Comparison of ENCODE assay signal across 12 cellular contexts in the genomic region with DNA sequence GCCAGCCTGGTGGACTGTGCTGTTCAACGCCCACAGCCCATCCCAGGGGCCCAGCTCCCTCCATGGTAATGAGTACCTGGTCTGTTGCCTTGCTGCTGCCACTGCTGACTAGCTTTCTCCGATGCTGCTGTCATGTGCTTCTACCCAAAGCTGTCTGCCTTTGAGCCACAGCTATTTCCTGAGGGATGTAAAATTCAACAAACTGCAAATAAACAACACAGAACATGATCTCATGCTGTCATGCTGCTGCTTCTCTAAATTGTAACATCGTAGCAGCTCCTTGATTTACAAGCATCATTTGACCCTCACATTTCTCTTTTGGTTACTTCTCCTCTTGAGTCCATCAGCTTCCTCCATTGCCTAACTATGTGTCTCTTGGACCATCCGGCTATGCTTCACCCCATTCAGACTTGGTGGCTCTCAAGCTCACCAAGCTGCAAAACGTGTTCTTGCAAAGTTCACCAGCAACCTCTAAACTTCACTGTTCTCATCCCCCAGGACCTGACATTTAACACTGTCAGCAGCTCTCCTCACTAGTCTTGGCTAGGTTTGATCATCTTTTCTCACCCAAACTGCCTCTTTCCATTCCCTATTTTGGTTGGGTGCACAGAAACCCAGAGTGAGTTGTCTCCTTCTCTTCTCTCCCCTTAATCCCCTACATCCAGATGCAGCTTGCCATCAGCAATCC. TPM values are rescaled to one million over a fixed set of nuclear protein-coding genes. Genes with fewer than 3 reads are reported as not detected.
DNase-seq lines count a peak whose midpoint lies in the region; ATAC-seq and TF ChIP-seq lines count a peak whose summit lies in the region.
"Had no signal": no experiment of that assay in that cellular context is flagged by ENCODE, and none has a peak within 500 bp of the region (broad histone marks: within the 10 kb centered on the region; RNA-seq: fewer than 3 reads in every experiment).

No MANE protein-coding gene starts in this region.

- H3K4me1 Mint-ChIP-seq in activated CD4-positive, alpha-beta T cell treated with anti-CD3 and anti-CD28 coated beads, Interleukin-2, amount 10 ng/mL, durations not matched to agents 24 days and 14 days = peaks cover 54% of the 10 kb centered on the region
- peaks cover 56% of the 10 kb centered on the region for H3K4me1 Mint-ChIP-seq in activated T-helper 2 cell treated with anti-CD3 and anti-CD28 coated beads, Interferon-gamma antibody, Interleukin-2, Interleukin-4, amounts not matched to agents 10 μg/mL and 5 μg/mL and 100 μg/mL, durations not matched to agents 14 hours and 24 hours and 36 hours (ENCODE audit: low read depth)
- H3K4me1 Mint-ChIP-seq in stimulated activated naive CD8-positive, alpha-beta T cell treated with anti-CD3 and anti-CD28 coated beads, Interleukin-15, amount 100 ng/mL, for 72 hours = peaks cover 64% of the 10 kb centered on the region

- H3K9me3 ChIP-seq in ascending aorta = no peaks in the 10 kb centered on the region
- H3K9me3 ChIP-seq: A549 had no signal

- H3K4me1 ChIP-seq in ascending aorta = no peaks in the 10 kb centered on the region
- H3K4me1 ChIP-seq: A549 had no signal

- H3K4me3 ChIP-seq in ascending aorta = no peak overlapping the region
- H3K4me3 ChIP-seq: A549, coronary artery had no signal

- H3K4me3 Mint-ChIP-seq in activated CD4-positive, alpha-beta T cell treated with anti-CD3 and anti-CD28 coated beads, Interleukin-2, amount 10 ng/mL, durations not matched to agents 24 days and 14 days = peak overlapping the region; percentile 71
- peak overlapping the region; percentile 51 for H3K4me3 Mint-ChIP-seq in activated T-helper 2 cell treated with anti-CD3 and anti-CD28 coated beads, Interferon-gamma antibody, Interleukin-2, Interleukin-4, amounts not matched to agents 10 μg/mL and 5 μg/mL and 100 μg/mL, durations not matched to agents 14 hours and 24 hours and 36 hours (ENCODE audit: low read depth)
- H3K4me3 Mint-ChIP-seq in stimulated activated naive CD8-positive, alpha-beta T cell treated with anti-CD3 and anti-CD28 coated beads, Interleukin-15, amount 100 ng/mL, for 72 hours = peak overlapping the region; percentile 5 to 8

- peak; percentile 31 for ATAC-seq in left ventricle myocardium superior
- no peak for ATAC-seq in stimulated activated naive CD8-positive, alpha-beta T cell treated with anti-CD3 and anti-CD28 coated beads, Interleukin-15, amount 100 ng/mL, for 72 hours
- ATAC-seq: A549 had no signal

- H3K27ac ChIP-seq in ascending aorta = no peak overlapping the region
- H3K27ac ChIP-seq: A549 had no signal

- no peaks in the 10 kb centered on the region for H3K9me3 Mint-ChIP-seq in activated CD4-positive, alpha-beta T cell treated with anti-CD3 and anti-CD28 coated beads, Interleukin-2, amount 10 ng/mL, durations not matched to agents 24 days and 14 days
- peaks cover 4% of the 10 kb centered on the region for H3K9me3 Mint-ChIP-seq in activated T-helper 2 cell treated with anti-CD3 and anti-CD28 coated beads, Interferon-gamma antibody, Interleukin-2, Interleukin-4, amounts not matched to agents 10 μg/mL and 5 μg/mL and 100 μg/mL, durations not matched to agents 14 hours and 24 hours and 36 hours
- no peaks in the 10 kb centered on the region for H3K9me3 Mint-ChIP-seq in stimulated activated naive CD8-positive, alpha-beta T cell treated with anti-CD3 and anti-CD28 coated beads, Interleukin-15, amount 100 ng/mL, for 72 hours

- intact Hi-C loops in activated CD4-positive, alpha-beta T cell treated with anti-CD3 and anti-CD28 coated beads, Interleukin-2, amount 10 ng/mL, durations not matched to agents 24 days and 14 days (cut with micrococcal nuclease) = no loop called here
- intact Hi-C loops in activated T-helper 2 cell treated with anti-CD3 and anti-CD28 coated beads, Interferon-gamma antibody, Interleukin-2, Interleukin-4, amounts not matched to agents 10 μg/mL and 5 μg/mL and 100 μg/mL, durations not matched to agents 14 hours and 24 hours and 36 hours (cut with micrococcal nuclease) = no loop called here
- intact Hi-C loops in left ventricle myocardium superior (cut with micrococcal nuclease) = no loop called here
- intact Hi-C loops in ascending aorta (cut with DNase I) = no loop called here

- no peaks in the 10 kb centered on the region for H3K27me3 Mint-ChIP-seq in activated CD4-positive, alpha-beta T cell treated with anti-CD3 and anti-CD28 coated beads, Interleukin-2, amount 10 ng/mL, durations not matched to agents 24 days and 14 days
- no peaks in the 10 kb centered on the region for H3K27me3 Mint-ChIP-seq in activated T-helper 2 cell treated with anti-CD3 and anti-CD28 coated beads, Interferon-gamma antibody, Interleukin-2, Interleukin-4, amounts not matched to agents 10 μg/mL and 5 μg/mL and 100 μg/mL, durations not matched to agents 14 hours and 24 hours and 36 hours (ENCODE audit: low read depth)
- no peaks in the 10 kb centered on the region for H3K27me3 Mint-ChIP-seq in stimulated activated naive CD8-positive, alpha-beta T cell treated with anti-CD3 and anti-CD28 coated beads, Interleukin-15, amount 100 ng/mL, for 72 hours

- no peaks in the 10 kb centered on the region for H3K27me3 ChIP-seq in ascending aorta

- DNase-seq in activated CD4-positive, alpha-beta T cell treated with anti-CD3 and anti-CD28 coated beads, Interleukin-2, amount 10 ng/mL, durations not matched to agents 24 days and 14 days = peak; percentile 75
- no peak for DNase-seq in activated CD4-positive, alpha-beta T cell treated with anti-CD3 and anti-CD28 coated beads, Interleukin-2, amount 50 U/mL, for 48 hours
- DNase-seq in activated T-helper 2 cell treated with anti-CD3 and anti-CD28 coated beads, Interferon-gamma antibody, Interleukin-2, Interleukin-4, amounts not matched to agents 10 μg/mL and 5 μg/mL and 100 μg/mL, durations not matched to agents 14 hours and 24 hours and 36 hours (ENCODE audit: low spot score) = no peak
- DNase-seq in left ventricle myocardium superior = no peak
- no peak for DNase-seq in stimulated activated naive CD8-positive, alpha-beta T cell treated with anti-CD3 and anti-CD28 coated beads, Interleukin-15, amount 100 ng/mL, for 72 hours
- no peak for DNase-seq in HUDEP-2 (lab: John Stamatoyannopoulos, UW; ENCODE audit: unreplicated experiment in 76 of 76)
- no peak for DNase-seq in ascending aorta (ENCODE audit: low spot score in 2 of 2)
- no peak for DNase-seq in NCI-H1436 (lab: John Stamatoyannopoulos, UW)
- DNase-seq: GDM1, NCI-H1694 treated with DMSO at 0.1 percent for 48 hours had no signal

- H3K36me3 Mint-ChIP-seq in activated CD4-positive, alpha-beta T cell treated with anti-CD3 and anti-CD28 coated beads, Interleukin-2, amount 10 ng/mL, durations not matched to agents 24 days and 14 days (ENCODE audit: low read depth) = peaks cover 54% of the 10 kb centered on the region
- peaks cover 64% of the 10 kb centered on the region for H3K36me3 Mint-ChIP-seq in activated T-helper 2 cell treated with anti-CD3 and anti-CD28 coated beads, Interferon-gamma antibody, Interleukin-2, Interleukin-4, amounts not matched to agents 10 μg/mL and 5 μg/mL and 100 μg/mL, durations not matched to agents 14 hours and 24 hours and 36 hours (ENCODE audit: low read depth)

- H3K27ac Mint-ChIP-seq in activated CD4-positive, alpha-beta T cell treated with anti-CD3 and anti-CD28 coated beads, Interleukin-2, amount 10 ng/mL, durations not matched to agents 24 days and 14 days = peak overlapping the region; percentile 87
- peak overlapping the region; percentile 84 for H3K27ac Mint-ChIP-seq in activated T-helper 2 cell treated with anti-CD3 and anti-CD28 coated beads, Interferon-gamma antibody, Interleukin-2, Interleukin-4, amounts not matched to agents 10 μg/mL and 5 μg/mL and 100 μg/mL, durations not matched to agents 14 hours and 24 hours and 36 hours
- H3K27ac Mint-ChIP-seq in stimulated activated naive CD8-positive, alpha-beta T cell treated with anti-CD3 and anti-CD28 coated beads, Interleukin-15, amount 100 ng/mL, for 72 hours = peak overlapping the region in 1 of 2 donors; percentile 36

- no peak for TF ChIP-seq CTCF in ascending aorta (IDR thresholded peaks at IDR 0.05)

- peaks cover 0 to 2% of the 10 kb centered on the region in 2 donors for H3K36me3 ChIP-seq in ascending aorta

RNA-seq across cellular contexts. Expression of a gene that starts 54.6 kb away (rescaled TPM):
- total RNA-seq in activated CD4-positive, alpha-beta T cell treated with anti-CD3 and anti-CD28 coated beads, Interleukin-2, amount 10 ng/mL, durations not matched to agents 24 days and 14 days = 331 and 341 TPM in 2 replicates
- 359 TPM in 2 replicates for total RNA-seq in activated T-helper 2 cell treated with anti-CD3 and anti-CD28 coated beads, Interferon-gamma antibody, Interleukin-2, Interleukin-4, amounts not matched to agents 10 μg/mL and 5 μg/mL and 100 μg/mL, durations not matched to agents 14 hours and 24 hours and 36 hours
- total RNA-seq in left ventricle myocardium superior (51.6 TPM), ascending aorta (141 TPM)

Comparison
In these comparisons a context has a peak if more than half of its experiments do, and no peak if none do; other contexts are left out.
1. H3K4me3 Mint-ChIP-seq: peak in every context shown above with its lines; median percentile 71 in activated CD4-positive, alpha-beta T cell treated with anti-CD3 and anti-CD28 coated beads, Interleukin-2, amount 10 ng/mL, durations not matched to agents 24 days and 14 days; 51 in activated T-helper 2 cell treated with anti-CD3 and anti-CD28 coated beads, Interferon-gamma antibody, Interleukin-2, Interleukin-4, amounts not matched to agents 10 μg/mL and 5 μg/mL and 100 μg/mL, durations not matched to agents 14 hours and 24 hours and 36 hours; 6 in stimulated activated naive CD8-positive, alpha-beta T cell treated with anti-CD3 and anti-CD28 coated beads, Interleukin-15, amount 100 ng/mL, for 72 hours.